ENCODE assay signal across 20 cellular contexts in the genomic region with DNA sequence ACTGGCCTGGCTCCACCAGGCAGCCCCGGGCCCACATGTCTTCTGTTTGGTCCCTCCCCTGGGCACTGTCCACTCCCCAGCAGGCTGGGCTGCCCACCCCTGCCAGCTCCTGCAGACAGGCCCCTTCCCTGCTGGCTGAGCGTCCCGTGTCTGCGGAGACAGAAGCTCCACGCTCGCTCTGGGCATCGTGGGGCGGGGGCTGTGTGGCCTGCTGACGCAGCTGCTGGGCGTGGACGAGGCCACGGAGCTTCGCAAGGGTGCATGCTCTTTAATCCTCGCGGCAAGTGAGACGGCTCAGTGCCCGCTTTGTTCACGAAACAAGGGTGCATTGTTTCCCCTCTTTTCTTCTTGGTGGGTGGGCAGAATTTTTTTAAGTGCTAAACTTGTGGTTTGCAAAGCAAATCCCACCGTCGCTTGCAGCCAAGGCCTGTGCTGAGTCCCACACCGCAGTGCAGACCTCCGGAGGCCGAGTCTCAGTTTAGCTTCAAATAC.
A peak's percentile ranks its signal among the peaks of the same experiment; 100 is the strongest.
DNase-seq lines count a peak whose midpoint lies in the region; ATAC-seq and TF ChIP-seq lines count a peak whose summit lies in the region.
"Had no signal": no experiment of that assay in that cellular context is flagged by ENCODE, and none has a peak within 500 bp of the region (broad histone marks: within the 10 kb centered on the region; RNA-seq: fewer than 3 reads in every experiment).

No MANE protein-coding gene starts in this region.

- H3K4me3 ChIP-seq in right cardiac atrium (ENCODE audit: low read length) (no peak overlapping the region), right atrium auricular region (no peak overlapping the region), osteoblast (ENCODE audit: insufficient read depth, low read length) (no peak overlapping the region), aorta (ENCODE audit: low read length in 2 of 2) (no peak overlapping the region)
- H3K4me3 ChIP-seq: skin epidermis had no signal

- H2AFZ ChIP-seq in osteoblast (ENCODE audit: low read length), result no peak overlapping the region

- no peaks in the 10 kb centered on the region for H3K27me3 Mint-ChIP-seq in activated T-helper 2 cell treated with anti-CD3 and anti-CD28 coated beads, Interferon-gamma antibody, Interleukin-2, Interleukin-4, amounts not matched to agents 10 μg/mL and 5 μg/mL and 100 μg/mL, durations not matched to agents 14 hours and 24 hours and 36 hours (ENCODE audit: low read depth)
- H3K27me3 Mint-ChIP-seq: activated naive CD8-positive, alpha-beta T cell treated with anti-CD3 and anti-CD28 coated beads, Interleukin-2, amount 10 ng/mL, durations not matched to agents 7 days and 5 days had no signal

- intact Hi-C loops in right cardiac atrium (cut with DNase I) (no loop called here), aorta (cut with DNase I) (no loop called here)
- intact Hi-C loops in activated T-helper 2 cell treated with anti-CD3 and anti-CD28 coated beads, Interferon-gamma antibody, Interleukin-2, Interleukin-4, amounts not matched to agents 10 μg/mL and 5 μg/mL and 100 μg/mL, durations not matched to agents 14 hours and 24 hours and 36 hours (cut with micrococcal nuclease), result no loop called here

- no peaks in the 10 kb centered on the region for H3K79me2 ChIP-seq in osteoblast (ENCODE audit: insufficient read depth, low read length)

- no peaks in the 10 kb centered on the region for H3K36me3 Mint-ChIP-seq in activated T-helper 2 cell treated with anti-CD3 and anti-CD28 coated beads, Interferon-gamma antibody, Interleukin-2, Interleukin-4, amounts not matched to agents 10 μg/mL and 5 μg/mL and 100 μg/mL, durations not matched to agents 14 hours and 24 hours and 36 hours (ENCODE audit: low read depth)
- H3K36me3 Mint-ChIP-seq: activated naive CD8-positive, alpha-beta T cell treated with anti-CD3 and anti-CD28 coated beads, Interleukin-2, amount 10 ng/mL, durations not matched to agents 7 days and 5 days had no signal

- H3K27ac ChIP-seq in right cardiac atrium (ENCODE audit: low read length) (no peak overlapping the region), right atrium auricular region (no peak overlapping the region), osteoblast (ENCODE audit: low read depth, low read length) (no peak overlapping the region), aorta (ENCODE audit: low read depth in 1 of 2, low read length in 2 of 2) (no peak overlapping the region)
- H3K27ac ChIP-seq: C4-2B, gastroesophageal sphincter had no signal

- no peak for ATAC-seq in right cardiac atrium
- no peak for ATAC-seq in aorta (ENCODE audit: low FRiP score)
- no peak for ATAC-seq in GM21447 (IDR thresholded peaks at IDR 0.05; ENCODE audit: unreplicated experiment)
- ATAC-seq: activated CD4-positive, CD25-positive, alpha-beta regulatory T cell treated with anti-CD3 and anti-CD28 coated beads, Interleukin-2, amount 50 U/mL, for 24 hours; gastroesophageal sphincter; PC-3 had no signal

- no peaks in the 10 kb centered on the region for H3K4me1 ChIP-seq in right cardiac atrium (ENCODE audit: control insufficient read depth, insufficient read depth, low read length)
- peaks cover 0 to 12% of the 10 kb centered on the region in 2 donors for H3K4me1 ChIP-seq in right atrium auricular region
- no peaks in the 10 kb centered on the region for H3K4me1 ChIP-seq in osteoblast (ENCODE audit: insufficient read depth, low read length)
- H3K4me1 ChIP-seq in aorta (ENCODE audit: control insufficient read depth in 1 of 2, insufficient read depth in 2 of 2, low read length in 2 of 2), result no peaks in the 10 kb centered on the region
- H3K4me1 ChIP-seq: gastroesophageal sphincter had no signal

- H3K4me1 Mint-ChIP-seq in activated T-helper 2 cell treated with anti-CD3 and anti-CD28 coated beads, Interferon-gamma antibody, Interleukin-2, Interleukin-4, amounts not matched to agents 10 μg/mL and 5 μg/mL and 100 μg/mL, durations not matched to agents 14 hours and 24 hours and 36 hours (ENCODE audit: low read depth), result no peaks in the 10 kb centered on the region
- H3K4me1 Mint-ChIP-seq: activated naive CD8-positive, alpha-beta T cell treated with anti-CD3 and anti-CD28 coated beads, Interleukin-2, amount 10 ng/mL, durations not matched to agents 7 days and 5 days had no signal

- H3K36me3 ChIP-seq in right atrium auricular region (no peaks in the 10 kb centered on the region), osteoblast (ENCODE audit: insufficient read depth, low read length) (no peaks in the 10 kb centered on the region), aorta (ENCODE audit: control insufficient read depth in 1 of 2, insufficient read depth in 2 of 2, low read length in 1 of 2) (no peaks in the 10 kb centered on the region)
- H3K36me3 ChIP-seq: gastroesophageal sphincter had no signal

- 85% methylated on average over 23 of the region's 23 CpGs for WGBS in right cardiac atrium
- 83 to 88% methylated on average over 23 of the region's 23 CpGs for WGBS in aorta, 2 donors

- H3K27me3 ChIP-seq in right cardiac atrium (ENCODE audit: control insufficient read depth, insufficient read depth), result no peaks in the 10 kb centered on the region
- no peaks in the 10 kb centered on the region for H3K27me3 ChIP-seq in right atrium auricular region
- no peaks in the 10 kb centered on the region for H3K27me3 ChIP-seq in osteoblast (ENCODE audit: insufficient read depth, low read length)
- no peaks in the 10 kb centered on the region for H3K27me3 ChIP-seq in aorta (ENCODE audit: control insufficient read depth in 1 of 2, insufficient read depth in 2 of 2, low read length in 1 of 2)

- TF ChIP-seq CTCF in right atrium auricular region (IDR thresholded peaks at IDR 0.05) (no peak), osteoblast (IDR thresholded peaks at IDR 0.05; ENCODE audit: extremely low read depth, low read depth, low read length) (no peak)

- no peak overlapping the region for H3K27ac Mint-ChIP-seq in activated T-helper 2 cell treated with anti-CD3 and anti-CD28 coated beads, Interferon-gamma antibody, Interleukin-2, Interleukin-4, amounts not matched to agents 10 μg/mL and 5 μg/mL and 100 μg/mL, durations not matched to agents 14 hours and 24 hours and 36 hours
- H3K27ac Mint-ChIP-seq: activated naive CD8-positive, alpha-beta T cell treated with anti-CD3 and anti-CD28 coated beads, Interleukin-2, amount 10 ng/mL, durations not matched to agents 7 days and 5 days had no signal

- no peaks in the 10 kb centered on the region for H3K9me3 ChIP-seq in right cardiac atrium (ENCODE audit: control insufficient read depth, low read length)
- no peaks in the 10 kb centered on the region for H3K9me3 ChIP-seq in right atrium auricular region
- H3K9me3 ChIP-seq in osteoblast (ENCODE audit: low read depth, low read length), result no peaks in the 10 kb centered on the region
- H3K9me3 ChIP-seq in aorta (ENCODE audit: control insufficient read depth, low read length), result no peaks in the 10 kb centered on the region
- H3K9me3 ChIP-seq: gastroesophageal sphincter, SK-N-SH had no signal

- H3K9me3 Mint-ChIP-seq in activated T-helper 2 cell treated with anti-CD3 and anti-CD28 coated beads, Interferon-gamma antibody, Interleukin-2, Interleukin-4, amounts not matched to agents 10 μg/mL and 5 μg/mL and 100 μg/mL, durations not matched to agents 14 hours and 24 hours and 36 hours, result peaks cover 9% of the 10 kb centered on the region

- H3K4me3 Mint-ChIP-seq in activated T-helper 2 cell treated with anti-CD3 and anti-CD28 coated beads, Interferon-gamma antibody, Interleukin-2, Interleukin-4, amounts not matched to agents 10 μg/mL and 5 μg/mL and 100 μg/mL, durations not matched to agents 14 hours and 24 hours and 36 hours (ENCODE audit: low read depth), result no peak overlapping the region
- H3K4me3 Mint-ChIP-seq: activated naive CD8-positive, alpha-beta T cell treated with anti-CD3 and anti-CD28 coated beads, Interleukin-2, amount 10 ng/mL, durations not matched to agents 7 days and 5 days had no signal

- H3K4me2 ChIP-seq in osteoblast (ENCODE audit: insufficient read depth, low read length), result peak overlapping the region; percentile 23
- H3K4me2 ChIP-seq: SK-N-SH had no signal

- no peaks in the 10 kb centered on the region for H4K20me1 ChIP-seq in osteoblast (ENCODE audit: insufficient read depth, low read length)

- DNase-seq in right cardiac atrium (peak in 2 of 3 donors; percentile 35 to 53), right atrium auricular region (ENCODE audit: low spot score) (no peak), islet precursor cell (peak; percentile 43), osteoblast (ENCODE audit: insufficient read length, low spot score, missing footprints) (no peak), aorta (peak; percentile 33 to 71), ureter (ENCODE audit: low spot score) (no peak)
- no peak for DNase-seq in activated T-helper 2 cell treated with anti-CD3 and anti-CD28 coated beads, Interferon-gamma antibody, Interleukin-2, Interleukin-4, amounts not matched to agents 10 μg/mL and 5 μg/mL and 100 μg/mL, durations not matched to agents 14 hours and 24 hours and 36 hours (ENCODE audit: low spot score)
- DNase-seq: activated naive CD8-positive, alpha-beta T cell treated with anti-CD3 and anti-CD28 coated beads, Interleukin-2, amount 10 ng/mL, durations not matched to agents 7 days and 5 days; DMS 273 treated with DMSO at 0.1 percent for 48 hours; erythroblast; NCI-H1436 treated with DMSO at 0.1 percent for 48 hours; PC-3; SK-N-SH; stimulated activated CD4-positive, alpha-beta T cell treated with anti-CD3 and anti-CD28 coated beads, Interleukin-4, amount 100 ng/mL, for 4 hours; T-helper 9 cell had no signal

Comparison
In these comparisons a context has a peak if more than half of its experiments do, and no peak if none do; other contexts are left out.
1. DNase-seq: peak in right cardiac atrium (2 of 3), islet precursor cell (single experiment) and aorta (2 of 2); none in right atrium auricular region (single experiment), osteoblast (single experiment), ureter (single experiment) and activated T-helper 2 cell treated with anti-CD3 and anti-CD28 coated beads, Interferon-gamma antibody, Interleukin-2, Interleukin-4, amounts not matched to agents 10 μg/mL and 5 μg/mL and 100 μg/mL, durations not matched to agents 14 hours and 24 hours and 36 hours (single experiment).